29 cellular contexts compared by ENCODE assay signal in genomic region chr15:39621961-39622360, GRCh38. TPM values are rescaled to one million over a fixed set of nuclear protein-coding genes. Genes with fewer than 3 reads are reported as not detected.
A peak's percentile ranks its signal among the peaks of the same experiment; 100 is the strongest.
DNase-seq lines count a peak whose midpoint lies in the region; ATAC-seq lines count a peak whose summit lies in the region.
"Had no signal": no experiment of that assay in that cellular context is flagged by ENCODE, and none has a peak within 500 bp of the region (broad histone marks: within the 10 kb centered on the region; RNA-seq: fewer than 3 reads in every experiment).

No MANE protein-coding gene starts in this region.

- H3K36me3 Mint-ChIP-seq in T-helper 17 cell (ENCODE audit: low read depth): peaks cover 3% of the 10 kb centered on the region

- H3K36me3 ChIP-seq in mucosa of rectum (ENCODE audit: control insufficient read depth in 2 of 2, insufficient read depth in 2 of 2, low read length in 2 of 2): no peaks in the 10 kb centered on the region
- H3K36me3 ChIP-seq: BE2C, left lung, right atrium auricular region had no signal

- H3K27me3 Mint-ChIP-seq in T-helper 17 cell: no peaks in the 10 kb centered on the region
- H3K27me3 Mint-ChIP-seq: activated naive CD8-positive, alpha-beta T cell treated with anti-CD3 and anti-CD28 coated beads for 36 hours had no signal

- ATAC-seq in T-helper 17 cell (no peak), HG03432 (IDR thresholded peaks at IDR 0.05; ENCODE audit: unreplicated experiment) (no peak), GM19395 (IDR thresholded peaks at IDR 0.05; ENCODE audit: unreplicated experiment) (no peak)
- ATAC-seq: activated T-cell treated with anti-CD3 and anti-CD28 coated beads, Interleukin-2, amount 50 U/mL, for 4 hours; left lung had no signal

- peak overlapping the region in 1 of 2 donors; percentile 36 for H3K9ac ChIP-seq in mucosa of rectum (ENCODE audit: low read depth in 1 of 2, low read length in 2 of 2)
- H3K9ac ChIP-seq: GM23248 had no signal

- H3K4me1 ChIP-seq in mucosa of rectum (ENCODE audit: control insufficient read depth in 2 of 2, insufficient read depth in 2 of 2, low read length in 2 of 2): peaks cover 31 to 47% of the 10 kb centered on the region in 2 donors
- H3K4me1 ChIP-seq: BE2C had no signal

- peaks cover 37% of the 10 kb centered on the region for H3K4me1 Mint-ChIP-seq in T-helper 17 cell

- peak; percentile 35 for DNase-seq in Ammon's horn (ENCODE audit: low spot score)
- DNase-seq in NCI-H1694 treated with DMSO at 0.1 percent for 48 hours (lab: John Stamatoyannopoulos, UW): peak; percentile 87
- no peak for DNase-seq in T-helper 17 cell
- no peak for DNase-seq in activated T-cell treated with anti-CD3 and anti-CD28 coated beads, Interleukin-2, amount 50 U/mL, for 1 hour
- DNase-seq in medulla oblongata (ENCODE audit: extremely low spot score): no peak
- DNase-seq: activated CD4-positive, alpha-beta T cell treated with anti-CD3 and anti-CD28 coated beads, Interleukin-2, amount 10 ng/mL, durations not matched to agents 24 days and 14 days; activated gamma-delta T cell; activated naive CD8-positive, alpha-beta T cell treated with anti-CD3 and anti-CD28 coated beads for 36 hours; activated T-cell treated with anti-CD3 and anti-CD28 coated beads, Interleukin-2, amount 50 U/mL, for 4 hours; aorta; BE2C; cortex of kidney; DMS79; endodermal cell; GF-D8; GM23248; islet precursor cell; left lung; mesenchymal stem cell; NCI-H1105; NCI-H226; posterior cingulate gyrus; stimulated activated CD4-positive, alpha-beta T cell treated with anti-CD3 and anti-CD28 coated beads, Interleukin-1b, Interleukin-23, amount 100 ng/mL, for 48 hours; stimulated activated naive CD4-positive, alpha-beta T cell treated with Interleukin-2 at 50 U/mL for 16 hours; T-helper 9 cell had no signal

- no peaks in the 10 kb centered on the region for H3K9me3 ChIP-seq in T-helper 17 cell (ENCODE audit: control insufficient read depth, low read length, poor library complexity, severe bottlenecking)
- no peaks in the 10 kb centered on the region for H3K9me3 ChIP-seq in mucosa of rectum (ENCODE audit: control insufficient read depth in 2 of 2, low read length in 2 of 2)
- H3K9me3 ChIP-seq: BE2C, left lung, right atrium auricular region had no signal

- H3K27ac ChIP-seq in mucosa of rectum (ENCODE audit: low read depth in 2 of 2, low read length in 2 of 2): peak overlapping the region; percentile 87 to 91
- H3K27ac ChIP-seq: GM23248, left lung, right atrium auricular region had no signal

- no peaks in the 10 kb centered on the region for H3K27me3 ChIP-seq in mucosa of rectum (ENCODE audit: control insufficient read depth in 2 of 2, insufficient read depth in 2 of 2, low read length in 2 of 2)
- H3K27me3 ChIP-seq: left lung, right atrium auricular region had no signal

- H3K4me3 Mint-ChIP-seq in T-helper 17 cell: peak overlapping the region; percentile 4
- H3K4me3 Mint-ChIP-seq: activated naive CD8-positive, alpha-beta T cell treated with anti-CD3 and anti-CD28 coated beads for 36 hours; activated T-cell treated with anti-CD3 and anti-CD28 coated beads, Interleukin-2, amount 50 U/mL, for 4 hours; endodermal cell had no signal

- no peak overlapping the region for H3K4me3 ChIP-seq in mucosa of rectum (ENCODE audit: low read length in 2 of 2)
- H3K4me3 ChIP-seq: GM23248, left lung, right atrium auricular region had no signal

- H3K27ac Mint-ChIP-seq in T-helper 17 cell: peak overlapping the region; percentile 97
- H3K27ac Mint-ChIP-seq: activated naive CD8-positive, alpha-beta T cell treated with anti-CD3 and anti-CD28 coated beads for 36 hours; endodermal cell had no signal

RNA-seq across cellular contexts. Expression of gene THBS1, which starts 41.1 kb away (rescaled TPM):
- total RNA-seq in T-helper 17 cell: 10 to 100 TPM; 13.0 to 99.9 TPM

Comparison
In these comparisons a context has a peak if more than half of its experiments do, and no peak if none do; other contexts are left out.
1. DNase-seq: peak in Ammon's horn (single experiment) and NCI-H1694 treated with DMSO at 0.1 percent for 48 hours (single experiment); none in T-helper 17 cell (0 of 3), activated T-cell treated with anti-CD3 and anti-CD28 coated beads, Interleukin-2, amount 50 U/mL, for 1 hour (single experiment) and medulla oblongata (single experiment).